Comparison of ENCODE assay signal across 9 cellular contexts in the genomic region with DNA sequence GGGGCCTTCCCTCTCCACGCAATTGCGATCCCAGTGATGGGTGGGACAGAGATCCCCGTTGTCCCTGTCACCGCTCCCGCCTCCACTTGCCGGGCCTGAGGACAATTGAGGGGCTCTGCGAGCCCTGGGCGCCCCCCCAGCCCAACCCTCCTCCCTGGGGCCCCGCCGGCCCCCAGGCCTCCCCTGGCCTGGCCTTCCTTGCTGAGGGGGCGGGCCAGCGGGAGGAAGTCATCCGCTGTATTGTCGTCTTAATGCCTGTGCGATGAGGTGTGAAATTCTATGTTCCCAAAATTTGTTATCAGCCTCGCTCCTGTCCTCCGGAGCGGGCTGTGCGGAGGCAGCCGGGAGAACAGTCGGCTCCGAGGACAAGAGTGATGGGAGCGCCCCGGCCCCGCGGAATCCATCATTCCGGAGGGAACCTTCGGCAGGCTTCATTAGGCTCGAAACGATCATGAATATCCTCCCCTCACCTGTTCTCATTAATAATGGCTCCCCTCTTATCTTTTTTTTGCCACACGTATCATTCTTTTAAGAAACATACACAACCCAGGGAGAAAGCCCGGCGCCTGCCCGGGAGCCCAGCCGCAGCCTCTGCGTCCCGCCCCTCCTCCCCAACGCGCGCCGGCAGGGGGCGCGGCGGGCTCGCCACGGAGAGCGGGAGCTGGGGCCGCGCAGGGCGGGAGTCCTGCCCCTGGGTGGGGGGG. TPM values are rescaled to one million over a fixed set of nuclear protein-coding genes. Genes with fewer than 3 reads are reported as not detected.
DNase-seq lines count a peak whose midpoint lies in the region; ATAC-seq and TF ChIP-seq lines count a peak whose summit lies in the region.
"Had no signal": no experiment of that assay in that cellular context is flagged by ENCODE, and none has a peak within 500 bp of the region (broad histone marks: within the 10 kb centered on the region; RNA-seq: fewer than 3 reads in every experiment).

No MANE protein-coding gene starts in this region.

- H3K27me3 Mint-ChIP-seq in CD4-positive, alpha-beta T cell: peaks cover 27% of the 10 kb centered on the region
- H3K27me3 Mint-ChIP-seq in osteocyte (ENCODE audit: unreplicated experiment): peaks cover 7% of the 10 kb centered on the region

- peaks cover 22% of the 10 kb centered on the region for H3K27me3 ChIP-seq in CD4-positive, alpha-beta T cell (ENCODE audit: control insufficient read depth, insufficient read depth, low read length)
- H3K27me3 ChIP-seq in fibroblast of lung (ENCODE audit: control insufficient read depth, insufficient read depth, low read length): peaks cover 3% of the 10 kb centered on the region
- peaks cover 24% of the 10 kb centered on the region for H3K27me3 ChIP-seq in osteoblast (ENCODE audit: insufficient read depth, low read length)

- H3K9ac ChIP-seq in fibroblast of lung (ENCODE audit: insufficient read depth, low read length): no peak overlapping the region

- H3K4me2 ChIP-seq in fibroblast of lung (ENCODE audit: extremely low read depth, insufficient read depth, low read length): peak overlapping the region; percentile 35
- peak overlapping the region; percentile 28 for H3K4me2 ChIP-seq in osteoblast (ENCODE audit: insufficient read depth, low read length)

- H4K20me1 ChIP-seq in fibroblast of lung (ENCODE audit: control insufficient read depth, extremely low read depth, insufficient read depth, low read length): no peaks in the 10 kb centered on the region
- no peaks in the 10 kb centered on the region for H4K20me1 ChIP-seq in osteoblast (ENCODE audit: insufficient read depth, low read length)

- no peak overlapping the region for H3K27ac Mint-ChIP-seq in CD4-positive, alpha-beta T cell
- no peak overlapping the region for H3K27ac Mint-ChIP-seq in osteocyte (ENCODE audit: unreplicated experiment)
- H3K27ac Mint-ChIP-seq: natural killer cell treated with Interleukin-12 subunit alpha and Interleukin-12 subunit beta and Interleukin-15 and Interleukin-18, amount 100 ng/mL, for 72 hours had no signal

- no peaks in the 10 kb centered on the region for H3K4me1 Mint-ChIP-seq in CD4-positive, alpha-beta T cell (ENCODE audit: low read depth)
- H3K4me1 Mint-ChIP-seq in osteocyte (ENCODE audit: unreplicated experiment): peaks cover 3% of the 10 kb centered on the region

- peak; percentile 56 for TF ChIP-seq CTCF in CD4-positive, alpha-beta T cell (IDR thresholded peaks at IDR 0.05)
- TF ChIP-seq CTCF in fibroblast of lung (conservative IDR thresholded peaks at IDR 0.05 in 1 of 2, IDR thresholded peaks at IDR 0.05 in 1 of 2; ENCODE audit: low read depth in 1 of 2, low read length in 2 of 2) (peak; percentile 34 to 43), osteoblast (IDR thresholded peaks at IDR 0.05; ENCODE audit: extremely low read depth, low read depth, low read length) (peak; percentile 43), osteocyte (IDR thresholded peaks at IDR 0.05) (no peak)

- in situ Hi-C loops in KBM-7 (cut with MboI; ENCODE audit: low pct_unique_long_range_greater_than_20kb, low sequenced_read_pairs): no loop called here

- no peaks in the 10 kb centered on the region for H3K36me3 Mint-ChIP-seq in CD4-positive, alpha-beta T cell (ENCODE audit: low read depth)
- H3K36me3 Mint-ChIP-seq in osteocyte (ENCODE audit: unreplicated experiment): no peaks in the 10 kb centered on the region
- H3K36me3 Mint-ChIP-seq: natural killer cell treated with Interleukin-12 subunit alpha and Interleukin-12 subunit beta and Interleukin-15 and Interleukin-18, amount 100 ng/mL, for 72 hours had no signal

- H2AFZ ChIP-seq in fibroblast of lung (ENCODE audit: low read length): no peak overlapping the region
- peak overlapping the region; percentile 6 for H2AFZ ChIP-seq in osteoblast (ENCODE audit: low read length)

- H3K9me3 ChIP-seq in CD4-positive, alpha-beta T cell (ENCODE audit: control insufficient read depth, low read length): no peaks in the 10 kb centered on the region
- H3K9me3 ChIP-seq in fibroblast of lung (ENCODE audit: control insufficient read depth, insufficient read depth, low read depth, low read length) (no peaks in the 10 kb centered on the region), osteoblast (ENCODE audit: low read depth, low read length) (no peaks in the 10 kb centered on the region)

- H3K4me1 ChIP-seq in fibroblast of lung (ENCODE audit: control insufficient read depth, extremely low read depth, insufficient read depth, low read length) (no peaks in the 10 kb centered on the region), osteoblast (ENCODE audit: insufficient read depth, low read length) (no peaks in the 10 kb centered on the region)

- H3K4me3 ChIP-seq in fibroblast of lung (replicated peaks in 1 of 4; ENCODE audit: control extremely low read depth in 1 of 4, insufficient read depth in 1 of 4, low read depth in 3 of 4, low read length in 4 of 4) (peak overlapping the region in 2 of 4 experiments; percentile 1 to 37), osteoblast (ENCODE audit: insufficient read depth, low read length) (peak overlapping the region; percentile 47)

- peak in 2 of 10 experiments; percentile 10 to 11 for DNase-seq in CD4-positive, alpha-beta T cell
- DNase-seq in NOMO-1 (lab: John Stamatoyannopoulos, UW; ENCODE audit: unreplicated experiment in 2 of 2) (peak; percentile 10 to 57), fibroblast of lung (ENCODE audit: low read depth in 2 of 2) (peak; percentile 29 to 46), osteoblast (ENCODE audit: insufficient read length, low spot score, missing footprints) (peak; percentile 97), osteocyte (ENCODE audit: extremely low spot score, unreplicated experiment) (no peak), KBM-7 (no peak)
- DNase-seq in activated effector memory CD4-positive, alpha-beta T cell treated with Interleukin-2 at 50 U/mL for 16 hours: no peak

- no peak overlapping the region for H3K4me3 Mint-ChIP-seq in CD4-positive, alpha-beta T cell
- no peak overlapping the region for H3K4me3 Mint-ChIP-seq in osteocyte (ENCODE audit: unreplicated experiment)
- H3K4me3 Mint-ChIP-seq: natural killer cell treated with Interleukin-12 subunit alpha and Interleukin-12 subunit beta and Interleukin-15 and Interleukin-18, amount 100 ng/mL, for 72 hours had no signal

- no peak for ATAC-seq in CD4-positive, alpha-beta T cell (ENCODE audit: poor library complexity)
- ATAC-seq in GM21619 (IDR thresholded peaks at IDR 0.05; ENCODE audit: unreplicated experiment): no peak

- no peaks in the 10 kb centered on the region for H3K9me3 Mint-ChIP-seq in CD4-positive, alpha-beta T cell
- no peaks in the 10 kb centered on the region for H3K9me3 Mint-ChIP-seq in osteocyte (ENCODE audit: unreplicated experiment)
- H3K9me3 Mint-ChIP-seq: natural killer cell treated with Interleukin-12 subunit alpha and Interleukin-12 subunit beta and Interleukin-15 and Interleukin-18, amount 100 ng/mL, for 72 hours had no signal

- no peaks in the 10 kb centered on the region for H3K36me3 ChIP-seq in fibroblast of lung (ENCODE audit: control insufficient read depth, insufficient read depth, low read length)
- no peaks in the 10 kb centered on the region for H3K36me3 ChIP-seq in osteoblast (ENCODE audit: insufficient read depth, low read length)

- intact Hi-C loops in CD4-positive, alpha-beta T cell (cut with DNase I, micrococcal nuclease): loop anchor here (1.0 to 2.0 kb wide), 2 partner anchors 919 kb away; no protein-coding TSS in a partner anchor

- CTCF ChIA-PET in CD4-positive, alpha-beta T cell (lab: Charles Lee): no interaction called here

- H3K79me2 ChIP-seq in fibroblast of lung (ENCODE audit: control insufficient read depth, insufficient read depth, low read length) (no peaks in the 10 kb centered on the region), osteoblast (ENCODE audit: insufficient read depth, low read length) (no peaks in the 10 kb centered on the region)

- no peak overlapping the region for H3K27ac ChIP-seq in CD4-positive, alpha-beta T cell (ENCODE audit: low read depth, low read length)
- H3K27ac ChIP-seq in fibroblast of lung (ENCODE audit: insufficient read depth, low read length) (no peak overlapping the region), osteoblast (ENCODE audit: low read depth, low read length) (no peak overlapping the region)

- POLR2A ChIA-PET in CD4-positive, alpha-beta T cell (lab: Charles Lee): interaction anchor here (0.6 kb wide), 1 partner anchor 918 kb away, joined by 3 read pairs; no protein-coding TSS in a partner anchor

RNA-seq across cellular contexts. Expression of gene DLK1, which starts 17.3 kb away (rescaled TPM):
- total RNA-seq in CD4-positive, alpha-beta T cell: not detected
- total RNA-seq in fibroblast of lung (not detected in 2 replicates), osteoblast (not detected in 2 replicates), osteocyte (0.60 and 0.86 TPM in 2 replicates)
- polyA plus RNA-seq in fibroblast of lung: not detected in 2 replicates
- polyA plus RNA-seq in fibroblast of lung (2012): not detected in 2 replicates
- not detected in 2 replicates for polyA minus RNA-seq in fibroblast of lung (ENCODE audit: low replicate concordance)
- total RNA-seq: natural killer cell treated with Interleukin-12 subunit alpha and Interleukin-12 subunit beta and Interleukin-15 and Interleukin-18, amount 100 ng/mL, for 72 hours had no signal

Comparison
In these comparisons a context has a peak if more than half of its experiments do, and no peak if none do; other contexts are left out.
1. DNase-seq: peak in NOMO-1 (2 of 2), fibroblast of lung (2 of 2) and osteoblast (single experiment); none in osteocyte (single experiment), activated effector memory CD4-positive, alpha-beta T cell treated with Interleukin-2 at 50 U/mL for 16 hours (single experiment) and KBM-7 (single experiment).